Comparison of ENCODE assay signal across 17 cellular contexts in the genomic region with DNA sequence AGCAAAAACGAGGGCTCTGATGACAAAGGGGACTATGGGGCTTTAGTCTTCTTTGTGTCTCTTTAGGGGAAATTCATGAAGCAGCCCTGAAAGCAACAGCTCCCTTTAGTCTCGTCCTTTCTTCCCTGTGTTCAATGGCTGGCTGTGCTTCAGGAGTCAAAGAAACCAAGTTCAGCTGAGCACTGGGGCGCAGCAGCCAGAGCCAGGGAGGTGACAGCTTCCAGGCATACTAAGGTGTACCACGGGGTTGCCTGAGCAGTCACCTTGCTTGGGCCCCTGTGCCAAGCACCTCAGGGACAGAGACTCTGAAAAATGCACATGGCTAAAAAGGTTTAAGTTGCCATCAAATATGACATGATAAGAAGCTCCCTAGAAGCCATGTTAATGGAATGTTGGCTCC. TPM values are rescaled to one million over a fixed set of nuclear protein-coding genes. Genes with fewer than 3 reads are reported as not detected.
DNase-seq lines count a peak whose midpoint lies in the region; ATAC-seq and TF ChIP-seq lines count a peak whose summit lies in the region.
"Had no signal": no experiment of that assay in that cellular context is flagged by ENCODE, and none has a peak within 500 bp of the region (broad histone marks: within the 10 kb centered on the region; RNA-seq: fewer than 3 reads in every experiment).

No MANE protein-coding gene starts in this region.

- H3K27ac Mint-ChIP-seq in activated CD4-positive, alpha-beta T cell treated with anti-CD3 and anti-CD28 coated beads, Interleukin-2, amount 10 ng/mL, durations not matched to agents 7 days and 5 days, result peak overlapping the region; percentile 96
- H3K27ac Mint-ChIP-seq in CD8-positive, alpha-beta memory T cell, result peak overlapping the region; percentile 91 to 98 (median 96)
- peak overlapping the region; percentile 94 for H3K27ac Mint-ChIP-seq in dendritic cell treated with granulocyte-macrophage colony-stimulating factor and Interleukin-4, amounts not matched to agents 40 ng/mL and 50 ng/mL, for 4 days
- H3K27ac Mint-ChIP-seq in neural crest cell (ENCODE audit: unreplicated experiment), result peak overlapping the region; percentile 91

- peaks cover 93% of the 10 kb centered on the region for H3K4me1 Mint-ChIP-seq in activated CD4-positive, alpha-beta T cell treated with anti-CD3 and anti-CD28 coated beads, Interleukin-2, amount 10 ng/mL, durations not matched to agents 7 days and 5 days
- H3K4me1 Mint-ChIP-seq in CD8-positive, alpha-beta memory T cell, result peaks cover 45 to 73% (median 59%) of the 10 kb centered on the region in 3 donors
- H3K4me1 Mint-ChIP-seq in dendritic cell treated with granulocyte-macrophage colony-stimulating factor and Interleukin-4, amounts not matched to agents 40 ng/mL and 50 ng/mL, for 4 days (ENCODE audit: low read depth), result peaks cover 78% of the 10 kb centered on the region
- H3K4me1 Mint-ChIP-seq in neural crest cell, result peaks cover 42% of the 10 kb centered on the region

- ATAC-seq in SK-N-SH treated with all-trans-retinoic acid at 6 μM for 48 hours (no peak), GM21381 (IDR thresholded peaks at IDR 0.05; ENCODE audit: unreplicated experiment) (no peak)
- ATAC-seq: A549, left colon, upper lobe of right lung had no signal

- intact Hi-C loops in dendritic cell treated with granulocyte-macrophage colony-stimulating factor and Interleukin-4, amounts not matched to agents 40 ng/mL and 50 ng/mL, for 4 days (cut with micrococcal nuclease), result no loop called here

- peaks cover 18% of the 10 kb centered on the region for H3K36me3 Mint-ChIP-seq in activated CD4-positive, alpha-beta T cell treated with anti-CD3 and anti-CD28 coated beads, Interleukin-2, amount 10 ng/mL, durations not matched to agents 7 days and 5 days (ENCODE audit: low read depth)
- H3K36me3 Mint-ChIP-seq in CD8-positive, alpha-beta memory T cell, result peaks cover 0 to 4% (median 4%) of the 10 kb centered on the region in 3 donors
- H3K36me3 Mint-ChIP-seq in dendritic cell treated with granulocyte-macrophage colony-stimulating factor and Interleukin-4, amounts not matched to agents 40 ng/mL and 50 ng/mL, for 4 days (ENCODE audit: low read depth), result peaks cover 35% of the 10 kb centered on the region
- no peaks in the 10 kb centered on the region for H3K36me3 Mint-ChIP-seq in neural crest cell (ENCODE audit: low read depth)

- no peak for DNase-seq in activated CD4-positive, alpha-beta T cell treated with anti-CD3 and anti-CD28 coated beads, Interleukin-2, amount 10 ng/mL, durations not matched to agents 7 days and 5 days
- no peak for DNase-seq in activated CD4-positive, alpha-beta T cell treated with anti-CD3 and anti-CD28 coated beads for 48 hours
- DNase-seq in CD8-positive, alpha-beta memory T cell, result no peak
- DNase-seq in neural crest cell (ENCODE audit: low read depth, low spot score) (no peak), NCI-H510A treated with DMSO at 0.1 percent for 48 hours (lab: John Stamatoyannopoulos, UW) (no peak)
- DNase-seq: effector CD4-positive, alpha-beta T cell; left colon; MG63; NCI-H1930; NCI-H510A; small intestine; upper lobe of right lung had no signal

- POLR2A ChIA-PET in activated CD4-positive, alpha-beta T cell treated with anti-CD3 and anti-CD28 coated beads, Interleukin-2, amount 10 ng/mL, durations not matched to agents 7 days and 5 days (lab: Charles Lee), result no interaction called here
- POLR2A ChIA-PET in CD8-positive, alpha-beta memory T cell (lab: Charles Lee), result interaction anchor here (0.6 kb wide), 1 partner anchor 165 kb away, joined by 3 read pairs; no protein-coding TSS in a partner anchor

- peak overlapping the region; percentile 10 for H3K4me3 Mint-ChIP-seq in activated CD4-positive, alpha-beta T cell treated with anti-CD3 and anti-CD28 coated beads, Interleukin-2, amount 10 ng/mL, durations not matched to agents 7 days and 5 days
- H3K4me3 Mint-ChIP-seq in CD8-positive, alpha-beta memory T cell, result peak overlapping the region in 3 of 7 donors; percentile 29 to 81 (median 31)
- H3K4me3 Mint-ChIP-seq in dendritic cell treated with granulocyte-macrophage colony-stimulating factor and Interleukin-4, amounts not matched to agents 40 ng/mL and 50 ng/mL, for 4 days, result no peak overlapping the region
- no peak overlapping the region for H3K4me3 Mint-ChIP-seq in neural crest cell

- no peak overlapping the region for H3K4me3 ChIP-seq in CD8-positive, alpha-beta memory T cell (ENCODE audit: low read length)
- H3K4me3 ChIP-seq: A549, MG63, SJSA1, upper lobe of right lung had no signal

- no peak for TF ChIP-seq CTCF in neural crest cell (conservative IDR thresholded peaks at IDR 0.05)

- H3K4me1 ChIP-seq in CD8-positive, alpha-beta memory T cell (ENCODE audit: insufficient read depth, low read length), result peaks cover 68% of the 10 kb centered on the region

- H3K27ac ChIP-seq in CD8-positive, alpha-beta memory T cell (ENCODE audit: low read depth, low read length), result peak overlapping the region; percentile 7
- H3K27ac ChIP-seq: A549, SJSA1, upper lobe of right lung had no signal

- no peaks in the 10 kb centered on the region for H3K27me3 Mint-ChIP-seq in activated CD4-positive, alpha-beta T cell treated with anti-CD3 and anti-CD28 coated beads, Interleukin-2, amount 10 ng/mL, durations not matched to agents 7 days and 5 days
- H3K27me3 Mint-ChIP-seq in CD8-positive, alpha-beta memory T cell, result no peaks in the 10 kb centered on the region
- no peaks in the 10 kb centered on the region for H3K27me3 Mint-ChIP-seq in dendritic cell treated with granulocyte-macrophage colony-stimulating factor and Interleukin-4, amounts not matched to agents 40 ng/mL and 50 ng/mL, for 4 days
- H3K27me3 Mint-ChIP-seq in neural crest cell (ENCODE audit: low read depth), result no peaks in the 10 kb centered on the region

- CTCF ChIA-PET in activated CD4-positive, alpha-beta T cell treated with anti-CD3 and anti-CD28 coated beads, Interleukin-2, amount 10 ng/mL, durations not matched to agents 7 days and 5 days (lab: Charles Lee), result interaction anchor here (2.9 kb wide), 1 partner anchor 14 kb away, joined by 15 read pairs; the partner anchor contains the start of gene SREBF1
- CTCF ChIA-PET in CD8-positive, alpha-beta memory T cell (lab: Charles Lee), result interaction anchor here (1.4 kb wide), 1 partner anchor 39 kb away, joined by 5 read pairs; no protein-coding TSS in a partner anchor

- H3K9me3 Mint-ChIP-seq in activated CD4-positive, alpha-beta T cell treated with anti-CD3 and anti-CD28 coated beads, Interleukin-2, amount 10 ng/mL, durations not matched to agents 7 days and 5 days, result no peaks in the 10 kb centered on the region
- no peaks in the 10 kb centered on the region for H3K9me3 Mint-ChIP-seq in CD8-positive, alpha-beta memory T cell
- H3K9me3 Mint-ChIP-seq in dendritic cell treated with granulocyte-macrophage colony-stimulating factor and Interleukin-4, amounts not matched to agents 40 ng/mL and 50 ng/mL, for 4 days, result no peaks in the 10 kb centered on the region
- H3K9me3 Mint-ChIP-seq in neural crest cell, result no peaks in the 10 kb centered on the region

- no peaks in the 10 kb centered on the region for H3K9me3 ChIP-seq in CD8-positive, alpha-beta memory T cell (ENCODE audit: low read length)
- H3K9me3 ChIP-seq: A549, MG63, SJSA1, upper lobe of right lung had no signal

- H3K36me3 ChIP-seq in CD8-positive, alpha-beta memory T cell (ENCODE audit: insufficient read depth, low read length), result no peaks in the 10 kb centered on the region
- H3K36me3 ChIP-seq: MG63, upper lobe of right lung had no signal

- H3K27me3 ChIP-seq in CD8-positive, alpha-beta memory T cell (ENCODE audit: insufficient read depth, low read length, poor library complexity, severe bottlenecking), result no peaks in the 10 kb centered on the region
- H3K27me3 ChIP-seq: MG63, SJSA1, upper lobe of right lung had no signal

TF ChIP-seq in SK-N-SH treated with all-trans-retinoic acid at 6 μM for 48 hours, 23 proteins besides CTCF, POLR2A, EP300 and RAD21 (continues in another document):
- no peak for TF ChIP-seq ZFP3 (CRISPR knock-in tag; IDR thresholded peaks at IDR 0.05)
- TF ChIP-seq RARB (CRISPR knock-in tag; IDR thresholded peaks at IDR 0.05), result no peak
- no peak for TF ChIP-seq ARNTL (CRISPR knock-in tag; IDR thresholded peaks at IDR 0.05; ENCODE audit: borderline replicate concordance, low read depth)
- TF ChIP-seq ZNF70 (CRISPR knock-in tag; IDR thresholded peaks at IDR 0.05), result no peak
- TF ChIP-seq CSDC2 (CRISPR knock-in tag; IDR thresholded peaks at IDR 0.05), result no peak
- TF ChIP-seq, protein P1, sequence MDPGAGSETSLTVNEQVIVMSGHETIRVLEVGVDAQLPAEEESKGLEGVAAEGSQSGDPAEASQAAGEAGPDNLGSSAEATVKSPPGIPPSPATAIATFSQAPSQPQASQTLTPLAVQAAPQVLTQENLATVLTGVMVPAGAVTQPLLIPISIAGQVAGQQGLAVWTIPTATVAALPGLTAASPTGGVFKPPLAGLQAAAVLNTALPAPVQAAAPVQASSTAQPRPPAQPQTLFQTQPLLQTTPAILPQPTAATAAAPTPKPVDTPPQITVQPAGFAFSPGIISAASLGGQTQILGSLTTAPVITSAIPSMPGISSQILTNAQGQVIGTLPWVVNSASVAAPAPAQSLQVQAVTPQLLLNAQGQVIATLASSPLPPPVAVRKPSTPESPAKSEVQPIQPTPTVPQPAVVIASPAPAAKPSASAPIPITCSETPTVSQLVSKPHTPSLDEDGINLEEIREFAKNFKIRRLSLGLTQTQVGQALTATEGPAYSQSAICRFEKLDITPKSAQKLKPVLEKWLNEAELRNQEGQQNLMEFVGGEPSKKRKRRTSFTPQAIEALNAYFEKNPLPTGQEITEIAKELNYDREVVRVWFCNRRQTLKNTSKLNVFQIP (CRISPR knock-in tag; IDR thresholded peaks at IDR 0.05; ENCODE audit: borderline replicate concordance, low read depth), result no peak
- TF ChIP-seq ZNF565 (CRISPR knock-in tag; conservative IDR thresholded peaks at IDR 0.05; ENCODE audit: low read depth), result no peak
- TF ChIP-seq, protein P2, sequence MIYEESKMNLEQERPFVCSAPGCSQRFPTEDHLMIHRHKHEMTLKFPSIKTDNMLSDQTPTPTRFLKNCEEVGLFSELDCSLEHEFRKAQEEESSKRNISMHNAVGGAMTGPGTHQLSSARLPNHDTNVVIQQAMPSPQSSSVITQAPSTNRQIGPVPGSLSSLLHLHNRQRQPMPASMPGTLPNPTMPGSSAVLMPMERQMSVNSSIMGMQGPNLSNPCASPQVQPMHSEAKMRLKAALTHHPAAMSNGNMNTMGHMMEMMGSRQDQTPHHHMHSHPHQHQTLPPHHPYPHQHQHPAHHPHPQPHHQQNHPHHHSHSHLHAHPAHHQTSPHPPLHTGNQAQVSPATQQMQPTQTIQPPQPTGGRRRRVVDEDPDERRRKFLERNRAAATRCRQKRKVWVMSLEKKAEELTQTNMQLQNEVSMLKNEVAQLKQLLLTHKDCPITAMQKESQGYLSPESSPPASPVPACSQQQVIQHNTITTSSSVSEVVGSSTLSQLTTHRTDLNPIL (CRISPR knock-in tag; IDR thresholded peaks at IDR 0.05; ENCODE audit: low read depth), result no peak
- no peak for TF ChIP-seq ZFP30 (CRISPR knock-in tag; IDR thresholded peaks at IDR 0.05)
- no peak for TF ChIP-seq ESRRG (CRISPR knock-in tag; IDR thresholded peaks at IDR 0.05)

RNA-seq across cellular contexts. Expression of gene SREBF1, which starts 14.8 kb away (rescaled TPM):
- total RNA-seq in activated CD4-positive, alpha-beta T cell treated with anti-CD3 and anti-CD28 coated beads, Interleukin-2, amount 10 ng/mL, durations not matched to agents 7 days and 5 days, result 100 to 1,000 TPM; 175 to 176 TPM
- 10 to 100 TPM; 27.2 to 29.6 TPM for total RNA-seq in CD8-positive, alpha-beta memory T cell
- polyA plus RNA-seq in CD8-positive, alpha-beta memory T cell, result 16.4 TPM
- total RNA-seq in neural crest cell, result 128 and 132 TPM in 2 replicates
